ENCODE assay signal across 19 cellular contexts in the genomic region with DNA sequence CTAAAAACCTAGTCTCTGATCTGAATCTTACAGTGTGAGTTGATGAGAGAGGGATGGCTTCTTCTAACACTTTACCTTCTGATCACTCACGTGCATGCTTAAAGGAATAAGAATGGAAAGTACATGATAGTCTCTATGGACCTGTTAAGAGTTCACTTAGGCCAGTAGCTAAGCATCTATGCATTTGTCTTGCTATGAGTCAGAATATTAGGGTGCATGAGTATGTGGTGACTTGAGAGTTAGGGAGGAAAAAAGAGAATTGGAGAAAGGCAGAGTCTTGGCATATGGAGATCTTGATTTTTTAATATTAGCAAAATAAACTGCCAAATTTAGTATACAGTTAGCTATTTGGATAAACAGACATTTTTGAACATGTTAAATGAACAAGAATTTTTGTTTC.
"Had no signal": no experiment of that assay in that cellular context is flagged by ENCODE, and none has a peak within 500 bp of the region (broad histone marks: within the 10 kb centered on the region; RNA-seq: fewer than 3 reads in every experiment).

No MANE protein-coding gene starts in this region.

- FAIRE-seq: keratinocyte had no signal

- H3K4me3 ChIP-seq: ascending aorta, lower lobe of right lung, spleen, thoracic aorta, upper lobe of right lung had no signal

- H3K27ac ChIP-seq: ascending aorta, lower lobe of right lung, parathyroid adenoma, spleen, thoracic aorta, upper lobe of right lung had no signal

- ATAC-seq: activated T-cell treated with anti-CD3 and anti-CD28 coated beads, Interleukin-2, amount 50 U/mL, for 72 hours; lower lobe of right lung; naive thymus-derived CD8-positive, alpha-beta T cell; sciatic nerve; stimulated activated memory B cell treated with anti-CD40 and anti-IgM and Interleukin-4, amounts not matched to agents 10 μg/mL and 1 μg/mL and 100 μg/mL, for 72 hours; upper lobe of right lung had no signal

- H3K4me1 ChIP-seq: ascending aorta, lower lobe of right lung, parathyroid adenoma, spleen, upper lobe of right lung had no signal

- H3K36me3 ChIP-seq: ascending aorta, lower lobe of right lung, spleen, thoracic aorta, upper lobe of right lung had no signal

- H2AFZ ChIP-seq: parathyroid adenoma had no signal

- H3K9me3 ChIP-seq: ascending aorta, lower lobe of right lung, spleen, thoracic aorta, upper lobe of right lung had no signal

- DNase-seq: activated CD4-positive, CD25-positive, alpha-beta regulatory T cell treated with anti-CD3 and anti-CD28 coated beads, Interleukin-2, amount 50 U/mL, for 72 hours; activated CD8-positive, alpha-beta memory T cell treated with anti-CD3 and anti-CD28 coated beads for 24 hours; activated CD8-positive, alpha-beta memory T cell treated with anti-CD3 and anti-CD28 coated beads, Interleukin-2, amount 50 U/mL, for 48 hours; activated effector memory CD4-positive, alpha-beta T cell treated with anti-CD3 and anti-CD28 coated beads, Interleukin-2, amount 50 U/mL, for 16 hours; activated naive CD4-positive, alpha-beta T cell treated with anti-CD3 and anti-CD28 coated beads, Interleukin-2, amount 50 U/mL, for 16 hours; activated T-cell treated with anti-CD3 and anti-CD28 coated beads, Interleukin-2, amount 50 U/mL, for 72 hours; cortex of kidney; hippocampal formation; lower lobe of right lung; naive thymus-derived CD8-positive, alpha-beta T cell; spleen; stimulated activated CD4-positive, alpha-beta T cell treated with anti-CD3 and anti-CD28 coated beads, Interleukin-4, amount 100 ng/mL, for 4 hours; upper lobe of right lung had no signal

- H3K79me2 ChIP-seq: parathyroid adenoma had no signal

- H3K9ac ChIP-seq: parathyroid adenoma had no signal

- H3K27me3 ChIP-seq: ascending aorta, spleen, upper lobe of right lung had no signal
